In the genomic region with DNA sequence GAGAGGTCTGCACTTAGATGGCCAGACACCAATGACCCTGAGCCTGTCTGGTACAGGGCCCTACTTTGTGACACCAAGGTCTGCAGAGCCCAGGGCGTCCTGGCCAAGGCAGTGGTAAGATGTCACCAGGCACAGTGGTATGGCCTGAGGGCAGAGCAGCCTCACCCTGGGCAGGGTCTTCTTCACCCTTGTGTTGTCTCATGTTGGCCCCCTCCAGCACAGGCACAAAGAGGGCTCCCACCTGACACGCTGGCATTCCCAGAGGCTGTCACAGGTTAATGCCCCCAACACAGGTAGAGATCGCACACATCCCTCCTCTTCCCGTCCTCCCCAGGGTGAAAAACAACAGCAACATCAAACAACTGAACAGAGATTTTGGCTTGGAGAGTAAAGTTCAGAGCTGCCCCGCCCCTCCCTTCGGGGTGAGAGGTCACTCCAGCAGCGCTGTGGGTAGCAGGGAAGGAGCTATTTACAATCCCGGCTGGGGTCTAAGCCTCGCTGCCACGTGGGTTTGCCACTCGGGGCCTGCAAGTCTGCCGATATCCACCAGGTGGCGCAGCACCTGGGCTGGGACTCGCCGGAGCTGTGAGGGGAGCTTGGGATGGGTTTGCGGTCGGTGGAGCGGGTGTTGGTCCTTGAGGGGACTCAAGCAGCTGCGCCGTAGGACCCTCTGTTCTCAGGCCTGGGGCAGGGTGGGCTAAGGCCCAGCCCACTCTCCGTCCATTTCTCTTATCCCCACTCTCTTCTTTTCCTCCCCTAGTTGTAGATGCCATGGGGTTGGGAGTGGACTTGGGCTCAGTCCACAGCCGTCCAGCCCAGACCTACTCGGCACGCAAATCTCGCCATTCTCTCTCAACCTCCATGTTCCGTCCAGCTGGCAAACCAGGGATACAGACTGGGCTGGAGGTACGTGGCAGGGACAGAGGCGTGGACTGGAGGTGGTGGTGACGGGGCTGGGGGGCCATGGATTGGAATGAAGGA, we compare ENCODE assay signal across 8 cellular contexts. TPM values are rescaled to one million over a fixed set of nuclear protein-coding genes. Genes with fewer than 3 reads are reported as not detected.
DNase-seq lines count a peak whose midpoint lies in the region; ATAC-seq and TF ChIP-seq lines count a peak whose summit lies in the region.

No MANE protein-coding gene starts in this region.

- no peak overlapping the region for H3K4me3 ChIP-seq in esophagus muscularis mucosa

- H3K4me3 Mint-ChIP-seq in naive thymus-derived CD8-positive, alpha-beta T cell, result peak overlapping the region in 1 of 10 donors; percentile 22
- H3K4me3 Mint-ChIP-seq in stimulated activated memory B cell treated with anti-CD40 and anti-IgM and Interleukin-4, amounts not matched to agents 10 μg/mL and 1 μg/mL and 100 μg/mL, for 72 hours, result no peak overlapping the region

- no peak for TF ChIP-seq POLR2A in esophagus muscularis mucosa (IDR thresholded peaks at IDR 0.05; ENCODE audit: low read depth)

- 60% methylated on average over 11 of the region's 29 CpGs for WGBS in esophagus muscularis mucosa

- ATAC-seq in naive thymus-derived CD8-positive, alpha-beta T cell, result peak; percentile 84 to 89
- peak; percentile 75 for ATAC-seq in stimulated activated memory B cell treated with anti-CD40 and anti-IgM and Interleukin-4, amounts not matched to agents 10 μg/mL and 1 μg/mL and 100 μg/mL, for 72 hours
- ATAC-seq in HG02840 (IDR thresholded peaks at IDR 0.05; ENCODE audit: low FRiP score, unreplicated experiment), result no peak

- peak in 2 of 3 experiments; percentile 97 to 98 for TF ChIP-seq CTCF in esophagus muscularis mucosa (IDR thresholded peaks at IDR 0.05)

- no peaks in the 10 kb centered on the region for H3K9me3 ChIP-seq in esophagus muscularis mucosa

- no peaks in the 10 kb centered on the region for H3K36me3 Mint-ChIP-seq in naive thymus-derived CD8-positive, alpha-beta T cell
- no peaks in the 10 kb centered on the region for H3K36me3 Mint-ChIP-seq in stimulated activated memory B cell treated with anti-CD40 and anti-IgM and Interleukin-4, amounts not matched to agents 10 μg/mL and 1 μg/mL and 100 μg/mL, for 72 hours

- intact Hi-C loops in esophagus muscularis mucosa (cut with DNase I), result loop anchor here (5.0 kb wide), 1 partner anchor 36 kb away; the partner anchor contains the start of gene EFNA1

- POLR2A ChIA-PET in naive thymus-derived CD8-positive, alpha-beta T cell (lab: Charles Lee), result interaction anchor here (1.0 to 1.8 kb wide), 4 partner anchors 76 to 118 kb away, joined by 3 to 10 read pairs (median 4); partner anchors contain the start of gene KRTCAP2

- peak overlapping the region in 3 of 10 donors; percentile 29 to 57 (median 43) for H3K27ac Mint-ChIP-seq in naive thymus-derived CD8-positive, alpha-beta T cell
- H3K27ac Mint-ChIP-seq in stimulated activated memory B cell treated with anti-CD40 and anti-IgM and Interleukin-4, amounts not matched to agents 10 μg/mL and 1 μg/mL and 100 μg/mL, for 72 hours, result peak overlapping the region; percentile 36

- H3K36me3 ChIP-seq in esophagus muscularis mucosa, result no peaks in the 10 kb centered on the region

- H3K4me1 ChIP-seq in esophagus muscularis mucosa, result peaks cover 21 to 52% (median 36%) of the 10 kb centered on the region in 4 donors

- H3K9me3 Mint-ChIP-seq in naive thymus-derived CD8-positive, alpha-beta T cell, result no peaks in the 10 kb centered on the region
- H3K9me3 Mint-ChIP-seq in stimulated activated memory B cell treated with anti-CD40 and anti-IgM and Interleukin-4, amounts not matched to agents 10 μg/mL and 1 μg/mL and 100 μg/mL, for 72 hours, result no peaks in the 10 kb centered on the region

- H3K27me3 Mint-ChIP-seq in naive thymus-derived CD8-positive, alpha-beta T cell, result peaks cover 0 to 6% (median 0%) of the 10 kb centered on the region in 5 donors
- H3K27me3 Mint-ChIP-seq in stimulated activated memory B cell treated with anti-CD40 and anti-IgM and Interleukin-4, amounts not matched to agents 10 μg/mL and 1 μg/mL and 100 μg/mL, for 72 hours, result peaks cover 8% of the 10 kb centered on the region

- H3K4me1 Mint-ChIP-seq in naive thymus-derived CD8-positive, alpha-beta T cell, result peaks cover 4 to 8% (median 5%) of the 10 kb centered on the region in 4 donors
- peaks cover 16% of the 10 kb centered on the region for H3K4me1 Mint-ChIP-seq in stimulated activated memory B cell treated with anti-CD40 and anti-IgM and Interleukin-4, amounts not matched to agents 10 μg/mL and 1 μg/mL and 100 μg/mL, for 72 hours

- H3K27ac ChIP-seq in esophagus muscularis mucosa (replicated peaks in 1 of 4), result peak overlapping the region in 1 of 4 donors; percentile 15

- peak; percentile 77 for DNase-seq in COR-L47 (lab: John Stamatoyannopoulos, UW)
- DNase-seq in HuH-7 (ENCODE audit: low spot score), result peak; percentile 91
- peak; percentile 88 for DNase-seq in OCI-M1 (lab: John Stamatoyannopoulos, UW)
- DNase-seq in activated T-cell treated with anti-CD3 and anti-CD28 coated beads for 48 hours (ENCODE audit: low read depth), result peak; percentile 76
- peak; percentile 96 for DNase-seq in esophagus muscularis mucosa (ENCODE audit: extremely low spot score)
- DNase-seq in naive thymus-derived CD8-positive, alpha-beta T cell, result peak; percentile 61 to 87 (median 79)

- TF ChIP-seq EP300 in esophagus muscularis mucosa (IDR thresholded peaks at IDR 0.05), result no peak

- H3K27me3 ChIP-seq in esophagus muscularis mucosa, result no peaks in the 10 kb centered on the region

RNA-seq across cellular contexts. Expression of gene EFNA3, which starts 12.7 kb away (rescaled TPM):
- 1 to 10 TPM in 2 of 4 donors, under 1 TPM in 1, not detected in 1; 0.91 to 1.7 (median 1.7) TPM for total RNA-seq in esophagus muscularis mucosa
- total RNA-seq in naive thymus-derived CD8-positive, alpha-beta T cell, result 1 to 10 TPM in 1 of 2 experiments, under 1 TPM in 1; 0.88 to 1.2 TPM
- polyA plus RNA-seq in naive thymus-derived CD8-positive, alpha-beta T cell, result 1 to 10 TPM in 1 of 3 donors, under 1 TPM in 2; 0.53 to 1.3 (median 0.56) TPM

RNA-seq across cellular contexts. Expression of gene EFNA4, which starts 27.8 kb away (rescaled TPM):
- 1 to 10 TPM in 3 of 4 donors, under 1 TPM in 1; 0.83 to 4.5 (median 3.2) TPM for total RNA-seq in esophagus muscularis mucosa
- 1 to 10 TPM; 4.6 to 5.3 TPM for total RNA-seq in naive thymus-derived CD8-positive, alpha-beta T cell
- polyA plus RNA-seq in naive thymus-derived CD8-positive, alpha-beta T cell, result 1 to 10 TPM; 1.0 to 2.6 (median 1.1) TPM

RNA-seq across cellular contexts. Expression of gene EFNA1, which starts 36.3 kb away (rescaled TPM):
- total RNA-seq in esophagus muscularis mucosa, result 10 to 100 TPM; 11.2 to 37.3 (median 27.5) TPM
- 1 to 10 TPM; 8.5 to 8.6 TPM for total RNA-seq in naive thymus-derived CD8-positive, alpha-beta T cell
- polyA plus RNA-seq in naive thymus-derived CD8-positive, alpha-beta T cell, result 10 to 100 TPM in 1 of 3 donors, 1 to 10 TPM in 2; 2.9 to 12.0 (median 7.7) TPM

RNA-seq across cellular contexts. Expression of gene ADAM15, which starts 40.2 kb away (rescaled TPM):
- 100 to 1,000 TPM in 2 of 4 donors, 10 to 100 TPM in 2; 61.5 to 142 (median 115) TPM for total RNA-seq in esophagus muscularis mucosa
- total RNA-seq in naive thymus-derived CD8-positive, alpha-beta T cell, result 10 to 100 TPM; 21.1 to 21.9 TPM
- polyA plus RNA-seq in naive thymus-derived CD8-positive, alpha-beta T cell, result 1 to 10 TPM; 2.8 to 4.5 (median 3.1) TPM

RNA-seq across cellular contexts. Expression of gene SLC50A1, which starts 44.3 kb away (rescaled TPM):
- 10 to 100 TPM; 13.3 to 18.7 (median 15.2) TPM for total RNA-seq in esophagus muscularis mucosa
- total RNA-seq in naive thymus-derived CD8-positive, alpha-beta T cell, result 10 to 100 TPM; 26.7 to 26.9 TPM
- 10 to 100 TPM; 50.3 to 72.7 (median 62.3) TPM for polyA plus RNA-seq in naive thymus-derived CD8-positive, alpha-beta T cell
